13 cellular contexts compared by ENCODE assay signal in the genomic region with DNA sequence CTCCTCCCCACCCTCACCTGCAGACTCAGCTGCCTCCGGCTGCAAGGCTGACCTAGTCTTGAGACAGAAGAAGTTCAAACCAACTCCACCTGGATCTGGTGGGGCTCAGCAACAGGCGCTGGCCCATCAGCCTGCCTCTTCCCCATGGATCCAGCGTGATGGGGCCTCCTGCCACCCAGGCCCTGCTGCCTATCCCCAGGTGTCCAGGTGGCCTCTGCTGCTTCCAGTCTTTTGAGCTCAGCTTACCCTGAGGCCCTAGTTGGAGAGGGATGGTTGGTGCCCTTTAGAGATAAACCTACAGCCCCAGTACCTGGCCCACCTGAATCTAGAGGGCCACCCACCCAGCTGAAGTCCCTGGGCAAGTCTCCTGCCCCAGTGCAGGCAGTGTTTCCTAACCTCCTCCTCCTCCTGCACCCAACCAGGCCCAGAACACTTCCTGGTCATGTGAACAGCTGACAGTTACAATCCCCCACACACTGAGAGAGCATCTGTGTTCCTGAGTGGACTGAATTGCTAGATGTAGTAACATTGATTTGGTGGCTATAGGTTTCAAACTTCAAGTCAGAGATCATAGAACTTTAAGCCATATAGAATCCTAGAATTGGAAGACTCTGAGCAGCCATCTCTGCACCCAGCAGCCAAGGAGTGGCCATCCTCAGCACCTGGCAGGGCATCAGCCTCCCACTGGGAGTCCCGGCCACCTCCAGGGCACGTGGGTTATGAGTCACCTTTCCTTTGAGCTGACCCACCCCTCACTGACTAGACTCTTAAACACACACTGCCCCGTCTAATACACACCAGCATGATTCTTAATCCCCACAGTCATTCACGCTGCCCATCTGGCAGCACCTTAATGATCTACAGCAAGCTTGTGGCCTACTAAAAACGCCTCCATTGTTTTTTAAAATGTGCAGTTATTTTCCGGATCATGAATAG. TPM values are rescaled to one million over a fixed set of nuclear protein-coding genes. Genes with fewer than 3 reads are reported as not detected.
A peak's percentile ranks its signal among the peaks of the same experiment; 100 is the strongest.
DNase-seq lines count a peak whose midpoint lies in the region; ATAC-seq lines count a peak whose summit lies in the region.
"Had no signal": no experiment of that assay in that cellular context is flagged by ENCODE, and none has a peak within 500 bp of the region (broad histone marks: within the 10 kb centered on the region; RNA-seq: fewer than 3 reads in every experiment).

No MANE protein-coding gene starts in this region.

- ATAC-seq in activated CD4-positive, alpha-beta T cell treated with anti-CD3 and anti-CD28 coated beads for 36 hours, result no peak
- ATAC-seq in stimulated activated effector memory CD8-positive, alpha-beta T cell treated with anti-CD3 and anti-CD28 coated beads, Interleukin-12 subunit alpha, Interleukin-12 subunit beta, amount 100 ng/mL, for 72 hours, result no peak

- intact Hi-C loops in activated CD4-positive, alpha-beta T cell treated with anti-CD3 and anti-CD28 coated beads for 36 hours (cut with DNase I, micrococcal nuclease), result no loop called here

- no peaks in the 10 kb centered on the region for H3K27me3 Mint-ChIP-seq in activated CD4-positive, alpha-beta T cell treated with anti-CD3 and anti-CD28 coated beads, Interleukin-2, amount 10 ng/mL, durations not matched to agents 7 days and 5 days
- peaks cover 2% of the 10 kb centered on the region for H3K27me3 Mint-ChIP-seq in activated CD4-positive, alpha-beta T cell treated with anti-CD3 and anti-CD28 coated beads for 36 hours
- H3K27me3 Mint-ChIP-seq: type B pancreatic cell had no signal

- POLR2A ChIA-PET in activated CD4-positive, alpha-beta T cell treated with anti-CD3 and anti-CD28 coated beads, Interleukin-2, amount 10 ng/mL, durations not matched to agents 7 days and 5 days (lab: Charles Lee), result no interaction called here
- POLR2A ChIA-PET in activated CD4-positive, alpha-beta T cell treated with anti-CD3 and anti-CD28 coated beads for 36 hours (lab: Charles Lee), result no interaction called here

- H3K4me3 Mint-ChIP-seq in activated CD4-positive, alpha-beta T cell treated with anti-CD3 and anti-CD28 coated beads, Interleukin-2, amount 10 ng/mL, durations not matched to agents 7 days and 5 days, result no peak overlapping the region
- H3K4me3 Mint-ChIP-seq in activated CD4-positive, alpha-beta T cell treated with anti-CD3 and anti-CD28 coated beads for 36 hours, result no peak overlapping the region
- no peak overlapping the region for H3K4me3 Mint-ChIP-seq in stimulated activated effector memory CD8-positive, alpha-beta T cell treated with anti-CD3 and anti-CD28 coated beads, Interleukin-12 subunit alpha, Interleukin-12 subunit beta, amount 100 ng/mL, for 72 hours
- H3K4me3 Mint-ChIP-seq: type B pancreatic cell had no signal

- peaks cover 6% of the 10 kb centered on the region for H3K36me3 Mint-ChIP-seq in activated CD4-positive, alpha-beta T cell treated with anti-CD3 and anti-CD28 coated beads, Interleukin-2, amount 10 ng/mL, durations not matched to agents 7 days and 5 days (ENCODE audit: low read depth)
- H3K36me3 Mint-ChIP-seq in activated CD4-positive, alpha-beta T cell treated with anti-CD3 and anti-CD28 coated beads for 36 hours (ENCODE audit: low read depth), result no peaks in the 10 kb centered on the region
- H3K36me3 Mint-ChIP-seq in stimulated activated effector memory CD8-positive, alpha-beta T cell treated with anti-CD3 and anti-CD28 coated beads, Interleukin-12 subunit alpha, Interleukin-12 subunit beta, amount 100 ng/mL, for 72 hours, result no peaks in the 10 kb centered on the region
- H3K36me3 Mint-ChIP-seq: type B pancreatic cell had no signal

- peaks cover 65% of the 10 kb centered on the region for H3K4me1 Mint-ChIP-seq in activated CD4-positive, alpha-beta T cell treated with anti-CD3 and anti-CD28 coated beads, Interleukin-2, amount 10 ng/mL, durations not matched to agents 7 days and 5 days
- peaks cover 7% of the 10 kb centered on the region for H3K4me1 Mint-ChIP-seq in activated CD4-positive, alpha-beta T cell treated with anti-CD3 and anti-CD28 coated beads for 36 hours
- peaks cover 55% of the 10 kb centered on the region for H3K4me1 Mint-ChIP-seq in stimulated activated effector memory CD8-positive, alpha-beta T cell treated with anti-CD3 and anti-CD28 coated beads, Interleukin-12 subunit alpha, Interleukin-12 subunit beta, amount 100 ng/mL, for 72 hours

- H3K9me3 Mint-ChIP-seq in activated CD4-positive, alpha-beta T cell treated with anti-CD3 and anti-CD28 coated beads, Interleukin-2, amount 10 ng/mL, durations not matched to agents 7 days and 5 days, result no peaks in the 10 kb centered on the region
- H3K9me3 Mint-ChIP-seq in activated CD4-positive, alpha-beta T cell treated with anti-CD3 and anti-CD28 coated beads for 36 hours (ENCODE audit: low read depth), result no peaks in the 10 kb centered on the region
- H3K9me3 Mint-ChIP-seq in stimulated activated effector memory CD8-positive, alpha-beta T cell treated with anti-CD3 and anti-CD28 coated beads, Interleukin-12 subunit alpha, Interleukin-12 subunit beta, amount 100 ng/mL, for 72 hours, result no peaks in the 10 kb centered on the region
- H3K9me3 Mint-ChIP-seq: type B pancreatic cell had no signal

- peak overlapping the region; percentile 88 for H3K27ac Mint-ChIP-seq in activated CD4-positive, alpha-beta T cell treated with anti-CD3 and anti-CD28 coated beads, Interleukin-2, amount 10 ng/mL, durations not matched to agents 7 days and 5 days
- no peak overlapping the region for H3K27ac Mint-ChIP-seq in activated CD4-positive, alpha-beta T cell treated with anti-CD3 and anti-CD28 coated beads for 36 hours
- peak overlapping the region; percentile 71 for H3K27ac Mint-ChIP-seq in stimulated activated effector memory CD8-positive, alpha-beta T cell treated with anti-CD3 and anti-CD28 coated beads, Interleukin-12 subunit alpha, Interleukin-12 subunit beta, amount 100 ng/mL, for 72 hours
- H3K27ac Mint-ChIP-seq: type B pancreatic cell had no signal

- CTCF ChIA-PET in activated CD4-positive, alpha-beta T cell treated with anti-CD3 and anti-CD28 coated beads, Interleukin-2, amount 10 ng/mL, durations not matched to agents 7 days and 5 days (lab: Charles Lee), result interaction anchor here (0.7 to 1.4 kb wide), 3 partner anchors 18 to 236 kb away, joined by 3 read pairs; no protein-coding TSS in a partner anchor
- CTCF ChIA-PET in activated CD4-positive, alpha-beta T cell treated with anti-CD3 and anti-CD28 coated beads for 36 hours (lab: Charles Lee), result interaction anchor here (0.7 kb wide), 1 partner anchor 39 kb away, joined by 3 read pairs; no protein-coding TSS in a partner anchor

- DNase-seq in activated CD4-positive, alpha-beta T cell treated with anti-CD3 and anti-CD28 coated beads, Interleukin-2, amount 10 ng/mL, durations not matched to agents 7 days and 5 days, result no peak
- no peak for DNase-seq in activated CD4-positive, alpha-beta T cell treated with anti-CD3 and anti-CD28 coated beads for 36 hours
- DNase-seq in NCI-H2196 treated with DMSO at 0.1 percent for 48 hours (lab: John Stamatoyannopoulos, UW; ENCODE audit: unreplicated experiment) (peak; percentile 14), dermis blood vessel endothelial cell (peak; percentile 45), EL (no peak), NCI-H187 (lab: John Stamatoyannopoulos, UW) (no peak), superior temporal gyrus (ENCODE audit: extremely low spot score) (no peak)
- no peak for DNase-seq in stimulated activated effector memory CD8-positive, alpha-beta T cell treated with anti-CD3 and anti-CD28 coated beads, Interleukin-12 subunit alpha, Interleukin-12 subunit beta, amount 100 ng/mL, for 72 hours (ENCODE audit: low spot score in 2 of 2)
- DNase-seq: cortex of kidney; NCI-H1436; stimulated activated CD4-positive, alpha-beta T cell treated with anti-CD3 and anti-CD28 coated beads, Interleukin-4, amount 100 ng/mL, for 4 hours had no signal

RNA-seq across cellular contexts. Expression of gene ALOX5, which starts 51.9 kb away (rescaled TPM):
- total RNA-seq in activated CD4-positive, alpha-beta T cell treated with anti-CD3 and anti-CD28 coated beads, Interleukin-2, amount 10 ng/mL, durations not matched to agents 7 days and 5 days, result 1 to 10 TPM; 6.7 to 9.0 TPM
- under 1 TPM; 0.21 to 0.26 TPM for total RNA-seq in activated CD4-positive, alpha-beta T cell treated with anti-CD3 and anti-CD28 coated beads for 36 hours
- 0.34 and 0.60 TPM in 2 replicates for total RNA-seq in dermis blood vessel endothelial cell
- total RNA-seq: SJSA1 had no signal

Comparison
In these comparisons a context has a peak if more than half of its experiments do, and no peak if none do; other contexts are left out.
1. DNase-seq: peak in NCI-H2196 treated with DMSO at 0.1 percent for 48 hours (single experiment) and dermis blood vessel endothelial cell (single experiment); none in activated CD4-positive, alpha-beta T cell treated with anti-CD3 and anti-CD28 coated beads, Interleukin-2, amount 10 ng/mL, durations not matched to agents 7 days and 5 days (single experiment), activated CD4-positive, alpha-beta T cell treated with anti-CD3 and anti-CD28 coated beads for 36 hours (single experiment), stimulated activated effector memory CD8-positive, alpha-beta T cell treated with anti-CD3 and anti-CD28 coated beads, Interleukin-12 subunit alpha, Interleukin-12 subunit beta, amount 100 ng/mL, for 72 hours (0 of 2), EL (single experiment), NCI-H187 (0 of 2) and superior temporal gyrus (single experiment).